8 cellular contexts compared by ENCODE assay signal in genomic region chr1:25818569-25818968, GRCh38. TPM values are rescaled to one million over a fixed set of nuclear protein-coding genes. Genes with fewer than 3 reads are reported as not detected.
DNase-seq lines count a peak whose midpoint lies in the region; ATAC-seq, FAIRE-seq and TF ChIP-seq lines count a peak whose summit lies in the region.

No MANE protein-coding gene starts in this region.

- H3K4me3 ChIP-seq in HFF-Myc (replicated peaks; ENCODE audit: low read depth, low read length) (peak overlapping the region; percentile 85), hepatocyte (no peak overlapping the region), skeletal muscle cell (ENCODE audit: low read depth, low read length) (peak overlapping the region; percentile 92), brain microvascular endothelial cell (ENCODE audit: low read depth, low read length) (no peak overlapping the region)

- H3K27ac ChIP-seq in hepatocyte (peak overlapping the region; percentile 90), brain microvascular endothelial cell (no peak overlapping the region)

- no peak for ATAC-seq in GM21529 (IDR thresholded peaks at IDR 0.05; ENCODE audit: unreplicated experiment)
- ATAC-seq in HG03139 (IDR thresholded peaks at IDR 0.05; ENCODE audit: unreplicated experiment): no peak

- H3K4me2 ChIP-seq in hepatocyte: peak overlapping the region; percentile 93

- peak overlapping the region; percentile 84 for H3K27ac Mint-ChIP-seq in activated CD4-positive, alpha-beta memory T cell treated with anti-CD3 and anti-CD28 coated beads for 36 hours

- POLR2A ChIA-PET in activated CD4-positive, alpha-beta memory T cell treated with anti-CD3 and anti-CD28 coated beads for 36 hours (lab: Charles Lee): no interaction called here

- no peak overlapping the region for H2AFZ ChIP-seq in hepatocyte

- CTCF ChIA-PET in activated CD4-positive, alpha-beta memory T cell treated with anti-CD3 and anti-CD28 coated beads for 36 hours (lab: Charles Lee): interaction anchor here (2.1 kb wide), 1 partner anchor 199 kb away, joined by 6 read pairs; no protein-coding TSS in a partner anchor

- peak overlapping the region; percentile 95 for H3K4me3 Mint-ChIP-seq in activated CD4-positive, alpha-beta memory T cell treated with anti-CD3 and anti-CD28 coated beads for 36 hours

- H3K36me3 Mint-ChIP-seq in activated CD4-positive, alpha-beta memory T cell treated with anti-CD3 and anti-CD28 coated beads for 36 hours: no peaks in the 10 kb centered on the region

- intact Hi-C loops in activated CD4-positive, alpha-beta memory T cell treated with anti-CD3 and anti-CD28 coated beads for 36 hours (cut with micrococcal nuclease): no loop called here

- TF ChIP-seq CTCF in HFF-Myc (IDR thresholded peaks at IDR 0.05; ENCODE audit: low read depth, low read length, missing control alignments): no peak
- no peak for TF ChIP-seq CTCF in hepatocyte (IDR thresholded peaks at IDR 0.05; ENCODE audit: poor library complexity)
- TF ChIP-seq CTCF in D721Med (IDR thresholded peaks at IDR 0.05; ENCODE audit: insufficient read depth, missing control alignments): no peak
- no peak for TF ChIP-seq CTCF in brain microvascular endothelial cell (IDR thresholded peaks at IDR 0.05; ENCODE audit: low read depth, low read length, missing control alignments)

- no peaks in the 10 kb centered on the region for H3K9me3 Mint-ChIP-seq in activated CD4-positive, alpha-beta memory T cell treated with anti-CD3 and anti-CD28 coated beads for 36 hours

- in situ Hi-C loops in brain microvascular endothelial cell (cut with HindIII; ENCODE audit: low pct_ligation_motif_present, low sequenced_read_pairs): no loop called here

- H3K9me2 ChIP-seq in hepatocyte (replicated peaks; ENCODE audit: insufficient read depth): no peaks in the 10 kb centered on the region

- peaks cover 33% of the 10 kb centered on the region for H3K4me1 Mint-ChIP-seq in activated CD4-positive, alpha-beta memory T cell treated with anti-CD3 and anti-CD28 coated beads for 36 hours (ENCODE audit: low read depth)

- FAIRE-seq in D721Med (lab: Jason Lieb, UNC): no peak

- H3K27me3 ChIP-seq in hepatocyte (no peaks in the 10 kb centered on the region), brain microvascular endothelial cell (replicated peaks) (no peaks in the 10 kb centered on the region)

- WGBS in hepatocyte (ENCODE audit: low lambda C conversion rate, missing lambda C conversion rate): 70% methylated on average over 6 of the region's 6 CpGs

- H3K79me2 ChIP-seq in hepatocyte: peaks cover 33% of the 10 kb centered on the region

- H3K4me1 ChIP-seq in hepatocyte (ENCODE audit: insufficient read depth): peaks cover 21% of the 10 kb centered on the region

- H3K9me3 ChIP-seq in hepatocyte (ENCODE audit: low read depth): no peaks in the 10 kb centered on the region

- DNase-seq in HFF-Myc (ENCODE audit: extremely low read depth, low read depth) (no peak), hepatocyte (ENCODE audit: low spot score) (no peak), skeletal muscle cell (ENCODE audit: low read depth) (no peak), D721Med (ENCODE audit: insufficient read length, low spot score) (no peak), brain microvascular endothelial cell (no peak)
- no peak for DNase-seq in activated CD4-positive, alpha-beta memory T cell treated with anti-CD3 and anti-CD28 coated beads for 36 hours

- no peaks in the 10 kb centered on the region for H3K27me3 Mint-ChIP-seq in activated CD4-positive, alpha-beta memory T cell treated with anti-CD3 and anti-CD28 coated beads for 36 hours

- H4K20me1 ChIP-seq in hepatocyte (ENCODE audit: insufficient read depth, poor library complexity, severe bottlenecking): peaks cover 12% of the 10 kb centered on the region

- H3K36me3 ChIP-seq in hepatocyte (replicated peaks; ENCODE audit: insufficient read depth, low read depth) (no peaks in the 10 kb centered on the region), brain microvascular endothelial cell (replicated peaks) (no peaks in the 10 kb centered on the region)

RNA-seq across cellular contexts. Expression of gene MTFR1L, which starts 1.2 kb away (rescaled TPM):
- total RNA-seq in activated CD4-positive, alpha-beta memory T cell treated with anti-CD3 and anti-CD28 coated beads for 36 hours: 10 to 100 TPM; 28.0 to 31.1 TPM
- 59.5 and 62.6 TPM in 2 replicates for total RNA-seq in hepatocyte
- polyA plus RNA-seq in hepatocyte: 90.7 and 103 TPM in 2 replicates

RNA-seq across cellular contexts. Expression of gene SELENON, which starts 18.6 kb away (rescaled TPM):
- total RNA-seq in activated CD4-positive, alpha-beta memory T cell treated with anti-CD3 and anti-CD28 coated beads for 36 hours: 10 to 100 TPM; 26.8 to 26.9 TPM
- 18.5 and 26.7 TPM in 2 replicates for total RNA-seq in hepatocyte
- 37.7 and 39.5 TPM in 2 replicates for polyA plus RNA-seq in hepatocyte

RNA-seq across cellular contexts. Expression of gene AUNIP, which starts 40.7 kb away (rescaled TPM):
- total RNA-seq in activated CD4-positive, alpha-beta memory T cell treated with anti-CD3 and anti-CD28 coated beads for 36 hours: 10 to 100 TPM in 1 of 2 experiments, 1 to 10 TPM in 1; 7.8 to 10.1 TPM
- 1.3 and 2.4 TPM in 2 replicates for total RNA-seq in hepatocyte
- polyA plus RNA-seq in hepatocyte: 0.41 and 2.4 TPM in 2 replicates

RNA-seq across cellular contexts. Expression of gene PAQR7, which starts 56.9 kb away (rescaled TPM):
- total RNA-seq in activated CD4-positive, alpha-beta memory T cell treated with anti-CD3 and anti-CD28 coated beads for 36 hours: 1 to 10 TPM; 4.1 to 4.2 TPM
- total RNA-seq in hepatocyte: 21.5 and 27.0 TPM in 2 replicates
- polyA plus RNA-seq in hepatocyte: 3.3 and 4.8 TPM in 2 replicates

Comparison
In these comparisons a context has a peak if more than half of its experiments do, and no peak if none do; other contexts are left out.
1. H3K4me3 ChIP-seq: peak in HFF-Myc (single experiment) and skeletal muscle cell (single experiment); none in hepatocyte (single experiment) and brain microvascular endothelial cell (single experiment).